ENCODE assay signal across 11 cellular contexts in the genomic region with DNA sequence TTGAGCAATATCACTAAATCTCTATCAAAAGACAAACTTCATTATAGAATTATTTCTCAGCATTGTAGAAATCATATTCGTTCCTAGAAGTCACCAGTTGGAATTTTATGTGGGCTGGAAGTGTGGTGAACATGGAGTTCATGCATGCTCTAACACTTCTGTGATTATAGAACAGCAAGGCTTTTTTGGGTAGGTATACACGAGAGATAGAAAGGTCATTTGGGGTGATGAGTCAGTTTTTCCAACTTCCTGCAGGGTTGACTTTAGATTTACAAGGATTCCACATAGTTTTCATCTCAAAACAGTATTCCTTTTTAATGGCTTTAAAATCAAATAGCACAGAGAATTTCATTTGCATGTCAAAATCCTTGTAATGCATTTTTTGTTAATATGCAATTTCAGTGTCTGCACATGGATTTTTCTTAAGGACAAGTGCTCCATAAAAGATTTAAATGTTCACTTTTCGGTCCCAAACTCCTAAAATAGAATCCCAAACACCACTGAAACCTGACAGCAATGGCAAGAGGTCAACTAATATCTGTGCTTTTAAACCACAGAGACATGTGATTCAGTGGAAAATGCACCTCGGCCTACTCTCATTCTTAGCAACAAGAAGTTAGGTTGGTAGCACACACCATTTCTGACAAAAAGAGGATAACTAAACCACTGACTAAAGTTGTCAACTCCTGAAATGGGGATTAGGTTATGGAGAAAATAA.
DNase-seq lines count a peak whose midpoint lies in the region; ATAC-seq, FAIRE-seq and TF ChIP-seq lines count a peak whose summit lies in the region.
"Had no signal": no experiment of that assay in that cellular context is flagged by ENCODE, and none has a peak within 500 bp of the region (broad histone marks: within the 10 kb centered on the region; RNA-seq: fewer than 3 reads in every experiment).

No MANE protein-coding gene starts in this region.

- H3K4me1 ChIP-seq in skeletal muscle satellite cell (ENCODE audit: control insufficient read depth, insufficient read depth, low read length): peaks cover 41% of the 10 kb centered on the region

- no peaks in the 10 kb centered on the region for H3K36me3 ChIP-seq in skeletal muscle satellite cell (ENCODE audit: insufficient read depth, low read length)

- H3K4me2 ChIP-seq in skeletal muscle satellite cell (ENCODE audit: low read length): peak overlapping the region; percentile 32

- H3K36me3 Mint-ChIP-seq in CD14-positive monocyte: no peaks in the 10 kb centered on the region
- no peaks in the 10 kb centered on the region for H3K36me3 Mint-ChIP-seq in activated CD8-positive, alpha-beta T cell treated with anti-CD3 and anti-CD28 coated beads for 36 hours (ENCODE audit: low read depth)
- H3K36me3 Mint-ChIP-seq: brain had no signal

- in situ Hi-C loops in astrocyte of the spinal cord (cut with HindIII; ENCODE audit: low sequenced_read_pairs): no loop called here

- H3K4me3 Mint-ChIP-seq in CD14-positive monocyte: no peak overlapping the region
- H3K4me3 Mint-ChIP-seq in activated CD8-positive, alpha-beta T cell treated with anti-CD3 and anti-CD28 coated beads for 36 hours: no peak overlapping the region
- H3K4me3 Mint-ChIP-seq: brain; T-helper 1 cell treated with Interleukin-12 subunit alpha and Interleukin-12 subunit beta and Interleukin-4 antibody, amounts not matched to agents 30 μg/mL and 1 μg/mL, for 36 hours had no signal

- H3K4me3 ChIP-seq in astrocyte of the spinal cord (ENCODE audit: low read depth, low read length) (no peak overlapping the region), skeletal muscle satellite cell (ENCODE audit: low read length) (peak overlapping the region; percentile 8)

- no peak overlapping the region for H3K27ac Mint-ChIP-seq in CD14-positive monocyte
- no peak overlapping the region for H3K27ac Mint-ChIP-seq in activated CD8-positive, alpha-beta T cell treated with anti-CD3 and anti-CD28 coated beads for 36 hours
- H3K27ac Mint-ChIP-seq: T-helper 1 cell treated with Interleukin-12 subunit alpha and Interleukin-12 subunit beta and Interleukin-4 antibody, amounts not matched to agents 30 μg/mL and 1 μg/mL, for 36 hours had no signal

- no peaks in the 10 kb centered on the region for H3K9me3 ChIP-seq in skeletal muscle satellite cell (replicated peaks; ENCODE audit: low read length)

- DNase-seq in GM19239 (ENCODE audit: insufficient read length, low spot score) (no peak), astrocyte of the spinal cord (ENCODE audit: low read depth, low spot score) (peak; percentile 37), CD14-positive monocyte (ENCODE audit: low spot score) (no peak), DMS79 treated with DMSO at 0.1 percent for 48 hours (lab: John Stamatoyannopoulos, UW) (no peak)
- DNase-seq in activated CD8-positive, alpha-beta memory T cell treated with anti-CD3 and anti-CD28 coated beads, Interleukin-2, amount 50 U/mL, for 48 hours: no peak
- no peak for DNase-seq in activated CD8-positive, alpha-beta T cell treated with anti-CD3 and anti-CD28 coated beads for 36 hours

- peaks cover 0 to 8% (median 5%) of the 10 kb centered on the region in 7 donors for H3K9me3 Mint-ChIP-seq in CD14-positive monocyte
- no peaks in the 10 kb centered on the region for H3K9me3 Mint-ChIP-seq in activated CD8-positive, alpha-beta T cell treated with anti-CD3 and anti-CD28 coated beads for 36 hours
- H3K9me3 Mint-ChIP-seq: T-helper 1 cell treated with Interleukin-12 subunit alpha and Interleukin-12 subunit beta and Interleukin-4 antibody, amounts not matched to agents 30 μg/mL and 1 μg/mL, for 36 hours had no signal

- CTCF ChIA-PET in activated CD8-positive, alpha-beta T cell treated with anti-CD3 and anti-CD28 coated beads for 36 hours (lab: Charles Lee): no interaction called here

- H3K27me3 ChIP-seq in skeletal muscle satellite cell (ENCODE audit: control insufficient read depth, insufficient read depth, low read length): no peaks in the 10 kb centered on the region

- H3K9ac ChIP-seq in skeletal muscle satellite cell (ENCODE audit: low read depth, low read length): peak overlapping the region; percentile 28

- peak; percentile 78 for ATAC-seq in HG03159 (IDR thresholded peaks at IDR 0.05; ENCODE audit: unreplicated experiment)
- ATAC-seq in activated CD8-positive, alpha-beta T cell treated with anti-CD3 and anti-CD28 coated beads for 36 hours: no peak

- TF ChIP-seq CTCF in astrocyte of the spinal cord (IDR thresholded peaks at IDR 0.05; ENCODE audit: low read depth, low read length) (no peak), CD14-positive monocyte (IDR thresholded peaks at IDR 0.05) (no peak)
- TF ChIP-seq CTCF in activated CD8-positive, alpha-beta T cell treated with anti-CD3 and anti-CD28 coated beads for 36 hours (IDR thresholded peaks at IDR 0.05): no peak

- H3K4me1 Mint-ChIP-seq in CD14-positive monocyte: no peaks in the 10 kb centered on the region
- H3K4me1 Mint-ChIP-seq in activated CD8-positive, alpha-beta T cell treated with anti-CD3 and anti-CD28 coated beads for 36 hours (ENCODE audit: low read depth): peaks cover 9% of the 10 kb centered on the region
- H3K4me1 Mint-ChIP-seq: brain had no signal

- FAIRE-seq in GM19239 (lab: Jason Lieb, UNC): peak; percentile 59
- FAIRE-seq: GM18507 had no signal

- intact Hi-C loops in CD14-positive monocyte (cut with micrococcal nuclease): no loop called here
- intact Hi-C loops in activated CD8-positive, alpha-beta T cell treated with anti-CD3 and anti-CD28 coated beads for 36 hours (cut with micrococcal nuclease): no loop called here

- peaks cover 0 to 4% (median 0%) of the 10 kb centered on the region in 3 donors for H3K27me3 Mint-ChIP-seq in CD14-positive monocyte (ENCODE audit: low read depth in 3 of 3)
- H3K27me3 Mint-ChIP-seq in activated CD8-positive, alpha-beta T cell treated with anti-CD3 and anti-CD28 coated beads for 36 hours: no peaks in the 10 kb centered on the region
- H3K27me3 Mint-ChIP-seq: brain had no signal

- POLR2A ChIA-PET in activated CD8-positive, alpha-beta T cell treated with anti-CD3 and anti-CD28 coated beads for 36 hours (lab: Charles Lee): no interaction called here
